ENCODE assay signal across 25 cellular contexts in genomic region chr18:43236921-43237320, GRCh38. TPM values are rescaled to one million over a fixed set of nuclear protein-coding genes. Genes with fewer than 3 reads are reported as not detected.
DNase-seq lines count a peak whose midpoint lies in the region; ATAC-seq and TF ChIP-seq lines count a peak whose summit lies in the region.
"Had no signal": no experiment of that assay in that cellular context is flagged by ENCODE, and none has a peak within 500 bp of the region (broad histone marks: within the 10 kb centered on the region; RNA-seq: fewer than 3 reads in every experiment).

No MANE protein-coding gene starts in this region.

- POLR2A ChIA-PET in activated CD4-positive, alpha-beta T cell treated with anti-CD3 and anti-CD28 coated beads for 36 hours (lab: Charles Lee): no interaction called here

- DNase-seq in ELF-1 (ENCODE audit: low read depth, low spot score) (peak; percentile 30), astrocyte of the hippocampus (ENCODE audit: low read depth, low spot score) (peak; percentile 7), endodermal cell (peak; percentile 47), non-pigmented ciliary epithelial cell (ENCODE audit: low read depth) (peak; percentile 23), OCI-M2 (lab: John Stamatoyannopoulos, UW; ENCODE audit: unreplicated experiment) (no peak), retina (no peak)
- DNase-seq in activated CD4-positive, alpha-beta T cell treated with anti-CD3 and anti-CD28 coated beads for 36 hours: no peak
- no peak for DNase-seq in activated CD8-positive, alpha-beta memory T cell treated with anti-CD3 and anti-CD28 coated beads, Interleukin-2, amount 50 U/mL, for 4 hours
- DNase-seq: Calu3; CD4-positive, alpha-beta memory T cell; Karpas-422; MM.1S; NCI-H1092; NCI-H1436 treated with DMSO at 0.1 percent for 48 hours; NCI-H2029; NCI-H446 treated with DMSO at 0.1 percent for 48 hours; NK-92 treated with Interleukin-12 subunit alpha and Interleukin-12 subunit beta, amount 100 ng/mL, for 24 hours; OCI-M1; RPMI8226; SHP77 treated with DMSO at 0.1 percent for 48 hours had no signal

- H3K4me1 Mint-ChIP-seq in endodermal cell: peaks cover 14% of the 10 kb centered on the region
- no peaks in the 10 kb centered on the region for H3K4me1 Mint-ChIP-seq in activated CD4-positive, alpha-beta T cell treated with anti-CD3 and anti-CD28 coated beads for 36 hours
- H3K4me1 Mint-ChIP-seq: CD4-positive, alpha-beta memory T cell; GM23338; IgD-negative memory B cell had no signal

- no peaks in the 10 kb centered on the region for H3K27me3 ChIP-seq in endodermal cell (ENCODE audit: control insufficient read depth, insufficient read depth, low read length, poor library complexity, severe bottlenecking)

- H3K4me3 ChIP-seq in endodermal cell (ENCODE audit: low read length): peak overlapping the region; percentile 15
- H3K4me3 ChIP-seq: GM12878, GM23338 had no signal

- no peak overlapping the region for H3K4me3 Mint-ChIP-seq in endodermal cell
- no peak overlapping the region for H3K4me3 Mint-ChIP-seq in activated CD4-positive, alpha-beta T cell treated with anti-CD3 and anti-CD28 coated beads for 36 hours
- H3K4me3 Mint-ChIP-seq: CD4-positive, alpha-beta memory T cell; GM23338; IgD-negative memory B cell had no signal

- H3K9ac ChIP-seq in endodermal cell (ENCODE audit: extremely low read depth, low read length, poor library complexity, severe bottlenecking): no peak overlapping the region

- intact Hi-C loops in activated CD4-positive, alpha-beta T cell treated with anti-CD3 and anti-CD28 coated beads for 36 hours (cut with DNase I, micrococcal nuclease): no loop called here

- H3K27me3 Mint-ChIP-seq in endodermal cell (ENCODE audit: insufficient read depth): no peaks in the 10 kb centered on the region
- H3K27me3 Mint-ChIP-seq in activated CD4-positive, alpha-beta T cell treated with anti-CD3 and anti-CD28 coated beads for 36 hours: no peaks in the 10 kb centered on the region
- H3K27me3 Mint-ChIP-seq: CD4-positive, alpha-beta memory T cell; IgD-negative memory B cell had no signal

- no peak overlapping the region for H3K27ac Mint-ChIP-seq in endodermal cell
- H3K27ac Mint-ChIP-seq in activated CD4-positive, alpha-beta T cell treated with anti-CD3 and anti-CD28 coated beads for 36 hours: no peak overlapping the region
- H3K27ac Mint-ChIP-seq: CD4-positive, alpha-beta memory T cell; GM23338; IgD-negative memory B cell had no signal

- CTCF ChIA-PET in activated CD4-positive, alpha-beta T cell treated with anti-CD3 and anti-CD28 coated beads for 36 hours (lab: Charles Lee): no interaction called here

- TF ChIP-seq CTCF in endodermal cell (conservative IDR thresholded peaks at IDR 0.05): no peak

- no peaks in the 10 kb centered on the region for H3K36me3 ChIP-seq in endodermal cell (ENCODE audit: control insufficient read depth, insufficient read depth, low read length)

- no peaks in the 10 kb centered on the region for H3K36me3 Mint-ChIP-seq in endodermal cell (ENCODE audit: low read depth)
- no peaks in the 10 kb centered on the region for H3K36me3 Mint-ChIP-seq in activated CD4-positive, alpha-beta T cell treated with anti-CD3 and anti-CD28 coated beads for 36 hours (ENCODE audit: low read depth)
- H3K36me3 Mint-ChIP-seq: CD4-positive, alpha-beta memory T cell; IgD-negative memory B cell had no signal

- no peak for ATAC-seq in activated CD4-positive, alpha-beta T cell treated with anti-CD3 and anti-CD28 coated beads for 36 hours
- ATAC-seq: GM12878, GM23338, HCT116 had no signal

- H3K27ac ChIP-seq in endodermal cell (ENCODE audit: low read depth, low read length): no peak overlapping the region

- H3K9me3 ChIP-seq in endodermal cell (ENCODE audit: control insufficient read depth, low read length): no peaks in the 10 kb centered on the region

- 83% methylated on average over 2 of the region's 2 CpGs; no CpG with 5 or more reads in 1 of the 2 experiments for WGBS in endodermal cell (ENCODE audit: insufficient coverage in 1 of 2, insufficient read length in 1 of 2), 2 experiments

- H3K9me3 Mint-ChIP-seq in endodermal cell: no peaks in the 10 kb centered on the region
- no peaks in the 10 kb centered on the region for H3K9me3 Mint-ChIP-seq in activated CD4-positive, alpha-beta T cell treated with anti-CD3 and anti-CD28 coated beads for 36 hours (ENCODE audit: low read depth)
- H3K9me3 Mint-ChIP-seq: GM23338 had no signal

- H3K4me1 ChIP-seq in endodermal cell (ENCODE audit: control insufficient read depth, insufficient read depth, low read length): peaks cover 5% of the 10 kb centered on the region

RNA-seq across cellular contexts. Expression of gene SYT4, which starts 40.4 kb away (rescaled TPM):
- total RNA-seq in endodermal cell: under 1 TPM; 0.38 to 0.53 TPM
- polyA plus RNA-seq in endodermal cell (2013, experiment 1 of 2): 12.8 TPM
- 9.1 TPM for polyA plus RNA-seq in endodermal cell (2013, experiment 2 of 2)
- total RNA-seq in activated CD4-positive, alpha-beta T cell treated with anti-CD3 and anti-CD28 coated beads for 36 hours: not detected
- total RNA-seq: Calu3; CD4-positive, alpha-beta memory T cell had no signal
- polyA plus RNA-seq: BJ; CD4-positive, alpha-beta memory T cell; IgD-negative memory B cell had no signal

Comparison
In these comparisons a context has a peak if more than half of its experiments do, and no peak if none do; other contexts are left out.
1. DNase-seq: peak in ELF-1 (single experiment), astrocyte of the hippocampus (single experiment), endodermal cell (single experiment) and non-pigmented ciliary epithelial cell (single experiment); none in activated CD4-positive, alpha-beta T cell treated with anti-CD3 and anti-CD28 coated beads for 36 hours (single experiment), activated CD8-positive, alpha-beta memory T cell treated with anti-CD3 and anti-CD28 coated beads, Interleukin-2, amount 50 U/mL, for 4 hours (single experiment), OCI-M2 (single experiment) and retina (single experiment).